ENCODE assay signal across 18 cellular contexts in genomic region chr6:158405933-158406332, GRCh38.
DNase-seq lines count a peak whose midpoint lies in the region; ATAC-seq and TF ChIP-seq lines count a peak whose summit lies in the region.
"Had no signal": no experiment of that assay in that cellular context is flagged by ENCODE, and none has a peak within 500 bp of the region (broad histone marks: within the 10 kb centered on the region; RNA-seq: fewer than 3 reads in every experiment).

No MANE protein-coding gene starts in this region.

- peaks cover 2% of the 10 kb centered on the region for H3K79me1 ChIP-seq in mesendoderm (ENCODE audit: low read length)

- H3K4me1 ChIP-seq in skeletal muscle satellite cell (ENCODE audit: control insufficient read depth, insufficient read depth, low read length) (peaks cover 38% of the 10 kb centered on the region), mesendoderm (ENCODE audit: control insufficient read depth, low read depth, low read length) (no peaks in the 10 kb centered on the region), upper lobe of right lung (peaks cover 28% of the 10 kb centered on the region)

- peaks cover 9% of the 10 kb centered on the region; the same call in 1 of the 2 replicates for H3K36me3 ChIP-seq in WERI-Rb-1
- H3K36me3 ChIP-seq in skeletal muscle satellite cell (ENCODE audit: insufficient read depth, low read length), result no peaks in the 10 kb centered on the region
- H3K36me3 ChIP-seq in mesendoderm (ENCODE audit: control insufficient read depth, insufficient read depth, low read length), result no peaks in the 10 kb centered on the region
- H3K36me3 ChIP-seq in upper lobe of right lung, result no peaks in the 10 kb centered on the region
- H3K36me3 ChIP-seq: right atrium auricular region, suprapubic skin had no signal

- H3K23ac ChIP-seq in mesendoderm (ENCODE audit: low read length), result no peak overlapping the region

- no peak overlapping the region for H3K56ac ChIP-seq in mesendoderm (ENCODE audit: low read length)

- H3K79me2 ChIP-seq in mesendoderm (ENCODE audit: control insufficient read depth, insufficient read depth, low read length), result no peaks in the 10 kb centered on the region

- no peak overlapping the region for H2BK5ac ChIP-seq in mesendoderm (ENCODE audit: low read length)

- peak overlapping the region; percentile 80 for H3K27ac ChIP-seq in WERI-Rb-1
- H3K27ac ChIP-seq in mesendoderm (ENCODE audit: low read depth, low read length), result no peak overlapping the region
- H3K27ac ChIP-seq in upper lobe of right lung, result no peak overlapping the region
- H3K27ac ChIP-seq: KMS-11, right atrium auricular region, SK-N-MC, suprapubic skin had no signal

- H3K9ac ChIP-seq in skeletal muscle satellite cell (ENCODE audit: low read depth, low read length) (no peak overlapping the region), mesendoderm (ENCODE audit: low read length) (no peak overlapping the region)
- H3K9ac ChIP-seq: KMS-11 had no signal

- no CpG with 5 or more reads among the region's 2 CpGs for WGBS in mesendoderm (ENCODE audit: extremely low coverage, insufficient coverage, low lambda C conversion rate)

- no peak overlapping the region for H2BK120ac ChIP-seq in mesendoderm (ENCODE audit: low read depth, low read length)

- H2AK5ac ChIP-seq in mesendoderm (ENCODE audit: low read length), result no peak overlapping the region

- H3K4me3 ChIP-seq in WERI-Rb-1 (ENCODE audit: low read depth, low read length), result no peak overlapping the region
- H3K4me3 ChIP-seq in skeletal muscle satellite cell (ENCODE audit: low read length), result no peak overlapping the region
- no peak overlapping the region for H3K4me3 ChIP-seq in mesendoderm (ENCODE audit: low read length)
- no peak overlapping the region for H3K4me3 ChIP-seq in upper lobe of right lung
- H3K4me3 ChIP-seq: right atrium auricular region, SK-N-MC, suprapubic skin had no signal

- no peak overlapping the region for H4K5ac ChIP-seq in mesendoderm (ENCODE audit: low read length)

- no peak overlapping the region for H4K8ac ChIP-seq in mesendoderm (ENCODE audit: low read depth, low read length)

- peak overlapping the region; percentile 15 for H3K4me2 ChIP-seq in skeletal muscle satellite cell (ENCODE audit: low read length)
- H3K4me2 ChIP-seq in mesendoderm (ENCODE audit: low read length), result no peak overlapping the region
- H3K4me2 ChIP-seq: KMS-11 had no signal

- DNase-seq in DMS79 (lab: John Stamatoyannopoulos, UW) (peak; percentile 90), NCI-H2029 (lab: John Stamatoyannopoulos, UW) (peak; percentile 62), WERI-Rb-1 (no peak), mesendoderm (no peak), GM19240 (ENCODE audit: insufficient read length, low spot score) (no peak), upper lobe of right lung (no peak)
- DNase-seq: activated CD4-positive, alpha-beta memory T cell treated with anti-CD3 and anti-CD28 coated beads for 36 hours; activated CD4-positive, CD25-positive, alpha-beta regulatory T cell; activated gamma-delta T cell; caudate nucleus; CD4-positive, alpha-beta T cell; foreskin melanocyte; NCI-H2227 treated with DMSO at 0.1 percent for 48 hours had no signal

- H3K9me3 ChIP-seq in WERI-Rb-1 (ENCODE audit: severe bottlenecking) (no peaks in the 10 kb centered on the region), skeletal muscle satellite cell (replicated peaks; ENCODE audit: low read length) (no peaks in the 10 kb centered on the region), upper lobe of right lung (no peaks in the 10 kb centered on the region)
- H3K9me3 ChIP-seq: right atrium auricular region, suprapubic skin had no signal

- no peak overlapping the region for H3K18ac ChIP-seq in mesendoderm (ENCODE audit: low read length)

- H3K4ac ChIP-seq in mesendoderm (ENCODE audit: low read depth, low read length), result no peak overlapping the region

- intact Hi-C loops in upper lobe of right lung (cut with DNase I), result no loop called here

- no peaks in the 10 kb centered on the region for H3K27me3 ChIP-seq in WERI-Rb-1 (ENCODE audit: insufficient read depth, low read depth, severe bottlenecking)
- H3K27me3 ChIP-seq in skeletal muscle satellite cell (ENCODE audit: control insufficient read depth, insufficient read depth, low read length), result no peaks in the 10 kb centered on the region
- H3K27me3 ChIP-seq in mesendoderm (ENCODE audit: insufficient read depth, low read length, poor library complexity), result no peaks in the 10 kb centered on the region
- no peaks in the 10 kb centered on the region for H3K27me3 ChIP-seq in upper lobe of right lung
- H3K27me3 ChIP-seq: right atrium auricular region, suprapubic skin had no signal

- TF ChIP-seq CTCF in WERI-Rb-1 (IDR thresholded peaks at IDR 0.05; ENCODE audit: low read depth, low read length), result no peak
- no peak for TF ChIP-seq CTCF in upper lobe of right lung (IDR thresholded peaks at IDR 0.05)

- ATAC-seq in upper lobe of right lung, result no peak

- H2BK15ac ChIP-seq in mesendoderm (replicated peaks; ENCODE audit: low read depth), result no peak overlapping the region

Comparison
In these comparisons a context has a peak if more than half of its experiments do, and no peak if none do; other contexts are left out.
1. DNase-seq: peak in DMS79 (single experiment) and NCI-H2029 (single experiment); none in WERI-Rb-1 (single experiment), mesendoderm (single experiment), GM19240 (single experiment) and upper lobe of right lung (single experiment).